ENCODE assay signal across 21 cellular contexts in genomic region chr12:18926188-18926587, GRCh38.
"Had no signal": no experiment of that assay in that cellular context is flagged by ENCODE, and none has a peak within 500 bp of the region (broad histone marks: within the 10 kb centered on the region; RNA-seq: fewer than 3 reads in every experiment).

No MANE protein-coding gene starts in this region.

- H3K27ac Mint-ChIP-seq: dendritic cell treated with granulocyte-macrophage colony-stimulating factor and Interleukin-4, amounts not matched to agents 40 ng/mL and 50 ng/mL, for 4 days; effector memory CD8-positive, alpha-beta T cell; immature natural killer cell; memory B cell; mesothelial cell of epicardium; natural killer cell; neural progenitor cell; stimulated activated effector memory CD8-positive, alpha-beta T cell treated with anti-CD3 and anti-CD28 coated beads, Interleukin-12 subunit alpha, Interleukin-12 subunit beta, amount 100 ng/mL, for 72 hours had no signal

- ATAC-seq: effector memory CD8-positive, alpha-beta T cell; gastrocnemius medialis; left cardiac atrium; lower lobe of right lung; natural killer cell; right cardiac atrium; stimulated activated effector memory CD8-positive, alpha-beta T cell treated with anti-CD3 and anti-CD28 coated beads, Interleukin-12 subunit alpha, Interleukin-12 subunit beta, amount 100 ng/mL, for 72 hours; stimulated activated naive CD8-positive, alpha-beta T cell treated with anti-CD3 and anti-CD28 coated beads, Interleukin-15, Interleukin-2, amounts not matched to agents 100 U/mL and 50 U/mL, for 24 hours had no signal

- H3K36me3 Mint-ChIP-seq: immature natural killer cell; memory B cell; mesothelial cell of epicardium; natural killer cell; neural progenitor cell; stimulated activated effector memory CD8-positive, alpha-beta T cell treated with anti-CD3 and anti-CD28 coated beads, Interleukin-12 subunit alpha, Interleukin-12 subunit beta, amount 100 ng/mL, for 72 hours had no signal

- DNase-seq: effector memory CD8-positive, alpha-beta T cell; gastrocnemius medialis; immature natural killer cell; left cardiac atrium; left ventricle myocardium inferior; lower lobe of right lung; natural killer cell; nucleus accumbens; ovary; right cardiac atrium; stimulated activated CD4-positive, alpha-beta T cell treated with anti-CD3 and anti-CD28 coated beads, Interleukin-4, amount 100 ng/mL, for 1 hour; stimulated activated CD8-positive, alpha-beta memory T cell treated with anti-CD3 and anti-CD28 coated beads, Interleukin-4, amount 100 ng/mL, for 48 hours; stimulated activated naive CD8-positive, alpha-beta T cell treated with anti-CD3 and anti-CD28 coated beads, Interleukin-15, Interleukin-2, amounts not matched to agents 100 U/mL and 50 U/mL, for 24 hours; thyroid gland; upper lobe of left lung; uterus had no signal

- H3K4me3 Mint-ChIP-seq: dendritic cell treated with granulocyte-macrophage colony-stimulating factor and Interleukin-4, amounts not matched to agents 40 ng/mL and 50 ng/mL, for 4 days; effector memory CD8-positive, alpha-beta T cell; immature natural killer cell; memory B cell; mesothelial cell of epicardium; natural killer cell; neural progenitor cell; stimulated activated effector memory CD8-positive, alpha-beta T cell treated with anti-CD3 and anti-CD28 coated beads, Interleukin-12 subunit alpha, Interleukin-12 subunit beta, amount 100 ng/mL, for 72 hours had no signal

- H3K27me3 Mint-ChIP-seq: dendritic cell treated with granulocyte-macrophage colony-stimulating factor and Interleukin-4, amounts not matched to agents 40 ng/mL and 50 ng/mL, for 4 days; memory B cell had no signal

- H3K4me1 Mint-ChIP-seq: memory B cell; mesothelial cell of epicardium; neural progenitor cell; stimulated activated effector memory CD8-positive, alpha-beta T cell treated with anti-CD3 and anti-CD28 coated beads, Interleukin-12 subunit alpha, Interleukin-12 subunit beta, amount 100 ng/mL, for 72 hours had no signal
